In the genomic region with DNA sequence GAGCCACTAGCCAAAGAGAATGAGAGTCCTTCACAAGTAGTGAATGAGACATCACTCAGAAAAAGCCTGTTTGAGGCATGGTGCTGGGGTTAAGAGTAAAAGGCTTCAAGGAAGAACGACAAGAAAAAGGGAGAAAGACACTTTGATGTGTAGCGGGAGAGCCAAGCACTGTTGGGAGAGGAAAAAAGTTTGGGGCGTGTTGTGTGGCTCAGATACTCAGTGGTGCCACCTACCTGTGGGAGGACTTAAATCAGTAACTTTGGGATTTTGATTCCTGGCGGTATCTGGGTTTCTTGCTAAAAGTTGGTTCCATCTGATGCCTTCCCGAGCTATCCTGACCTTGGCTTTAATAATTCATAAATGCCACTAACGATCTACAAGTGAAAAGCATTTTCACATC, we compare ENCODE assay signal across 1 cellular context.
TF ChIP-seq lines count a peak whose summit lies in the region.

No MANE protein-coding gene starts in this region.

TF ChIP-seq in GM12878, 131 proteins besides CTCF, POLR2A, EP300 and RAD21:
- TF ChIP-seq, protein P1, sequence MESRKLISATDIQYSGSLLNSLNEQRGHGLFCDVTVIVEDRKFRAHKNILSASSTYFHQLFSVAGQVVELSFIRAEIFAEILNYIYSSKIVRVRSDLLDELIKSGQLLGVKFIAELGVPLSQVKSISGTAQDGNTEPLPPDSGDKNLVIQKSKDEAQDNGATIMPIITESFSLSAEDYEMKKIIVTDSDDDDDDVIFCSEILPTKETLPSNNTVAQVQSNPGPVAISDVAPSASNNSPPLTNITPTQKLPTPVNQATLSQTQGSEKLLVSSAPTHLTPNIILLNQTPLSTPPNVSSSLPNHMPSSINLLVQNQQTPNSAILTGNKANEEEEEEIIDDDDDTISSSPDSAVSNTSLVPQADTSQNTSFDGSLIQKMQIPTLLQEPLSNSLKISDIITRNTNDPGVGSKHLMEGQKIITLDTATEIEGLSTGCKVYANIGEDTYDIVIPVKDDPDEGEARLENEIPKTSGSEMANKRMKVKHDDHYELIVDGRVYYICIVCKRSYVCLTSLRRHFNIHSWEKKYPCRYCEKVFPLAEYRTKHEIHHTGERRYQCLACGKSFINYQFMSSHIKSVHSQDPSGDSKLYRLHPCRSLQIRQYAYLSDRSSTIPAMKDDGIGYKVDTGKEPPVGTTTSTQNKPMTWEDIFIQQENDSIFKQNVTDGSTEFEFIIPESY (IDR thresholded peaks at IDR 0.05): peak; percentile 29; the same call in 1 of the 2 replicates
- no peak for TF ChIP-seq SIN3A (IDR thresholded peaks at IDR 0.05; ENCODE audit: low read depth, low read length)
